Comparison of ENCODE assay signal across 7 cellular contexts in genomic region chr5:141213656-141214339, GRCh38. TPM values are rescaled to one million over a fixed set of nuclear protein-coding genes. Genes with fewer than 3 reads are reported as not detected.
DNase-seq lines count a peak whose midpoint lies in the region; ATAC-seq, FAIRE-seq and TF ChIP-seq lines count a peak whose summit lies in the region.
"Not testable (repeated sequence)": the region's sequence is repeated elsewhere in the genome, so short reads cannot be mapped to it uniquely, and the experiment has no call there.

Gene PCDHB13, plus strand, starts transcription at chr5:141213919. Its CDS starts 205 bp downstream, at chr5:141214124.

- DNase-seq in GM03348 (ENCODE audit: low spot score) (peak; percentile 44), MG63 (peak; percentile 19), OCI-M1 (lab: John Stamatoyannopoulos, UW) (peak; percentile 47), endodermal cell (peak; percentile 82), hepatocyte (ENCODE audit: low spot score) (peak; percentile 14), pancreas (peak; percentile 43 to 75 (median 73))
- DNase-seq in activated T-cell treated with anti-CD3 and anti-CD28 coated beads, Interleukin-2, amount 50 U/mL, for 72 hours = peak; percentile 10 to 17

- not testable (repeated sequence) for H3K9me2 ChIP-seq in hepatocyte (replicated peaks; ENCODE audit: insufficient read depth)

- ATAC-seq in activated T-cell treated with anti-CD3 and anti-CD28 coated beads, Interleukin-2, amount 50 U/mL, for 72 hours (replicated peaks in 1 of 2) = not testable (repeated sequence)
- ATAC-seq in pancreas = peak; percentile 80 to 95 (median 93)

- H3K27me3 Mint-ChIP-seq in activated T-cell treated with anti-CD3 and anti-CD28 coated beads, Interleukin-2, amount 50 U/mL, for 72 hours (ENCODE audit: low read depth) = peaks cover 42% of the 10 kb centered on the region
- not testable (repeated sequence) for H3K27me3 Mint-ChIP-seq in endodermal cell (ENCODE audit: insufficient read depth)

- TF ChIP-seq CTCF in endodermal cell (conservative IDR thresholded peaks at IDR 0.05) = peak; percentile 76
- peak; percentile 14 for TF ChIP-seq CTCF in hepatocyte (IDR thresholded peaks at IDR 0.05; ENCODE audit: poor library complexity)
- TF ChIP-seq CTCF in pancreas (IDR thresholded peaks at IDR 0.05) = peak in 1 of 4 donors; percentile 27

- not testable (repeated sequence) for H4K20me1 ChIP-seq in hepatocyte (ENCODE audit: insufficient read depth, poor library complexity, severe bottlenecking)

- not testable (repeated sequence) for H3K4me3 ChIP-seq in MG63, hepatocyte
- H3K4me3 ChIP-seq in endodermal cell (ENCODE audit: low read length) = peak within 1 kb of the TSS; percentile 23
- H3K4me3 ChIP-seq in pancreas = peak within 1 kb of the TSS in 2 of 4 donors; percentile 10 to 21

- H3K4me2 ChIP-seq in hepatocyte = not testable (repeated sequence)

- not testable (repeated sequence) for H3K9me3 ChIP-seq in MG63; endodermal cell (ENCODE audit: control insufficient read depth, low read length); hepatocyte (ENCODE audit: low read depth); pancreas

- H3K9ac ChIP-seq in endodermal cell (ENCODE audit: extremely low read depth, low read length, poor library complexity, severe bottlenecking) = not testable (repeated sequence)

- not testable (repeated sequence) for H3K79me2 ChIP-seq in hepatocyte

- intact Hi-C loops in pancreas (cut with DNase I) = not testable (repeated sequence)

- not testable (repeated sequence) for H3K27me3 ChIP-seq in MG63; endodermal cell (ENCODE audit: control insufficient read depth, insufficient read depth, low read length, poor library complexity, severe bottlenecking); hepatocyte; pancreas

- H3K36me3 Mint-ChIP-seq in activated T-cell treated with anti-CD3 and anti-CD28 coated beads, Interleukin-2, amount 50 U/mL, for 72 hours (ENCODE audit: insufficient read depth in 2 of 2) = peaks cover 11 to 15% of the 10 kb centered on the region in 2 donors
- peaks cover 27% of the 10 kb centered on the region for H3K36me3 Mint-ChIP-seq in endodermal cell (ENCODE audit: low read depth)

- not testable (repeated sequence) for H2AFZ ChIP-seq in hepatocyte

- H3K4me1 Mint-ChIP-seq in activated T-cell treated with anti-CD3 and anti-CD28 coated beads, Interleukin-2, amount 50 U/mL, for 72 hours (ENCODE audit: low read depth); endodermal cell: not testable (repeated sequence)

- WGBS in endodermal cell (ENCODE audit: insufficient coverage in 1 of 2, insufficient read length in 1 of 2), 2 experiments = 65% methylated on average over 10 of the region's 18 CpGs; no CpG with 5 or more reads in 1 of the 2 experiments
- 42% methylated on average over 16 of the region's 18 CpGs for WGBS in hepatocyte (ENCODE audit: low lambda C conversion rate, missing lambda C conversion rate)
- 7% methylated on average over 12 to 14 of the region's 18 CpGs for WGBS in pancreas, 2 donors

- not testable (repeated sequence) for H3K4me1 ChIP-seq in endodermal cell (ENCODE audit: control insufficient read depth, insufficient read depth, low read length); hepatocyte (ENCODE audit: insufficient read depth); pancreas

- H3K9me3 Mint-ChIP-seq in activated T-cell treated with anti-CD3 and anti-CD28 coated beads, Interleukin-2, amount 50 U/mL, for 72 hours = peaks cover 7 to 11% of the 10 kb centered on the region in 2 donors
- peaks cover 55% of the 10 kb centered on the region for H3K9me3 Mint-ChIP-seq in endodermal cell

- not testable (repeated sequence) for FAIRE-seq in pancreas (lab: Jason Lieb, UNC)

- not testable (repeated sequence) for H3K27ac Mint-ChIP-seq in activated T-cell treated with anti-CD3 and anti-CD28 coated beads, Interleukin-2, amount 50 U/mL, for 72 hours
- H3K27ac Mint-ChIP-seq in endodermal cell = peak within 1 kb of the TSS; percentile 58

- not testable (repeated sequence) for H3K27ac ChIP-seq in endodermal cell (ENCODE audit: low read depth, low read length); hepatocyte; pancreas

- not testable (repeated sequence) for H3K36me3 ChIP-seq in MG63; endodermal cell (ENCODE audit: control insufficient read depth, insufficient read depth, low read length); hepatocyte (replicated peaks; ENCODE audit: insufficient read depth, low read depth); pancreas

- not testable (repeated sequence) for H3K4me3 Mint-ChIP-seq in activated T-cell treated with anti-CD3 and anti-CD28 coated beads, Interleukin-2, amount 50 U/mL, for 72 hours
- peak within 1 kb of the TSS; percentile 34 for H3K4me3 Mint-ChIP-seq in endodermal cell

RNA-seq across cellular contexts. Expression of gene PCDHB13, which starts in this region (rescaled TPM):
- 0.40 TPM in 1 of 2 replicates, not detected in the other for total RNA-seq in MG63 (2014; rRNA removed; shearing (Covaris generic); ENCODE audit: low replicate concordance)
- total RNA-seq in activated T-cell treated with anti-CD3 and anti-CD28 coated beads, Interleukin-2, amount 50 U/mL, for 72 hours = not detected
- 1 to 10 TPM; 1.8 to 3.3 TPM for total RNA-seq in endodermal cell
- polyA plus RNA-seq in endodermal cell (2013, experiment 1 of 2) = 1.0 TPM
- 0.91 TPM for polyA plus RNA-seq in endodermal cell (2013, experiment 2 of 2)
- 1.9 and 2.0 TPM in 2 replicates for total RNA-seq in hepatocyte
- 0.50 and 1.1 TPM in 2 replicates for polyA plus RNA-seq in hepatocyte
- 1 to 10 TPM; 2.4 to 3.3 (median 3.0) TPM for total RNA-seq in pancreas
- 1 to 10 TPM; 1.2 to 1.9 TPM for polyA plus RNA-seq in pancreas

Comparison
In these comparisons a context has a peak if more than half of its experiments do, and no peak if none do; other contexts are left out.
1. Peak in DNase-seq in MG63; RNA of the gene not detected or under 1 TPM.
2. Peak in DNase-seq in activated T-cell treated with anti-CD3 and anti-CD28 coated beads, Interleukin-2, amount 50 U/mL, for 72 hours; RNA of the gene not detected or under 1 TPM.
3. DNase-seq: peak in every context shown above with its lines; median percentile 82 in endodermal cell; 73 in pancreas; 47 in OCI-M1; 44 in GM03348; 19 in MG63; 14 in hepatocyte; 14 in activated T-cell treated with anti-CD3 and anti-CD28 coated beads, Interleukin-2, amount 50 U/mL, for 72 hours.